ENCODE assay signal across 15 cellular contexts in the genomic region with DNA sequence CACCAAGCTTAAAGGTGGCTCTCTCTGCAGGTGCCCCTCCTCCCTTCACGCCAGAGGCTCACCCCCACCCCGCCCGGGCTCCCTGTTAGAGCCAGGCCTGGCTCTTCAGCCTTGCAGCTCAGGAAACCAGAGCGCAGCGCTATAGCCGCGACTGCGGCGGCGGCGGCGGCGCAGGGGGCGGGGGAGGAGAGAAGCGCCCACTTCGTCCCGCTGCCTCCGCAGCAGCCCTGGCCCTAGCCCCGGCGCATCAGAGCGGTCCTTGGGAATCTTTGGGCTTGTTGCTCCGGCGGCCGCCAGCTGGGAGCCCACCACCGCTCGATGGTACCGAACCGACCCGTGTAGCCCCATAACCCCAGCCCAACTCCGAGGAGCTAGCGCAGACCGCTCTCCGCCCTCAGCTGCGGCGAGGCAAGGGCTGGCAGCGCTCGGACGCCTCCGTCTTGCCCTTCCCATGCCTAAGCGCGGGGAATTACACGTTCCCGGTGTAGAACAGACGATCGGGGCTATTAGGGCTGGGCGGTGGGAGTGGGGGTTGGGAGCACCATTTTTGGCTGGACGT. TPM values are rescaled to one million over a fixed set of nuclear protein-coding genes. Genes with fewer than 3 reads are reported as not detected.
DNase-seq lines count a peak whose midpoint lies in the region; ATAC-seq and TF ChIP-seq lines count a peak whose summit lies in the region.
"Had no signal": no experiment of that assay in that cellular context is flagged by ENCODE, and none has a peak within 500 bp of the region (broad histone marks: within the 10 kb centered on the region; RNA-seq: fewer than 3 reads in every experiment).

No MANE protein-coding gene starts in this region.

- H3K4me1 Mint-ChIP-seq in CD14-positive monocyte (peaks cover 6% of the 10 kb centered on the region), endothelial cell (ENCODE audit: unreplicated experiment) (peaks cover 12% of the 10 kb centered on the region), neural progenitor cell (peaks cover 11% of the 10 kb centered on the region)

- peaks cover 92% of the 10 kb centered on the region for H3K27me3 ChIP-seq in H7 (ENCODE audit: control insufficient read depth, insufficient read depth, low read length)
- peaks cover 100% of the 10 kb centered on the region for H3K27me3 ChIP-seq in neural progenitor cell

- H3K9me3 Mint-ChIP-seq in CD14-positive monocyte, result peaks cover 0 to 7% (median 0%) of the 10 kb centered on the region in 7 donors
- H3K9me3 Mint-ChIP-seq in endothelial cell (ENCODE audit: unreplicated experiment), result no peaks in the 10 kb centered on the region
- peaks cover 7% of the 10 kb centered on the region for H3K9me3 Mint-ChIP-seq in neural progenitor cell
- H3K9me3 Mint-ChIP-seq: CD4-positive, alpha-beta T cell; memory B cell had no signal

- no peak overlapping the region for H3K9ac ChIP-seq in neural progenitor cell

- DNase-seq in CD14-positive monocyte (ENCODE audit: low spot score) (peak; percentile 13), H7 (peak; percentile 91), endothelial cell (ENCODE audit: low spot score) (peak; percentile 38), neural progenitor cell (ENCODE audit: low spot score) (peak; percentile 82), hepatic stellate cell (ENCODE audit: low spot score) (no peak), dedifferentiated amniotic fluid mesenchymal stem cell (ENCODE audit: extremely low spot score) (no peak)
- DNase-seq: activated CD4-positive, alpha-beta T cell treated with anti-CD3 and anti-CD28 coated beads, Interleukin-2, amount 50 U/mL, for 1 hour; CD4-positive, alpha-beta T cell; IMR-90; NCI-H1436; stimulated activated CD4-positive, alpha-beta T cell treated with anti-CD3 and anti-CD28 coated beads, Interleukin-4, amount 100 ng/mL, for 4 hours had no signal

- H3K27me3 Mint-ChIP-seq in CD14-positive monocyte (ENCODE audit: low read depth in 3 of 3) (peaks cover 66 to 78% (median 73%) of the 10 kb centered on the region in 3 donors), endothelial cell (ENCODE audit: unreplicated experiment) (peaks cover 39% of the 10 kb centered on the region), neural progenitor cell (ENCODE audit: insufficient read depth, low read depth) (peaks cover 72% of the 10 kb centered on the region)

- no peaks in the 10 kb centered on the region for H3K79me2 ChIP-seq in neural progenitor cell (ENCODE audit: low read depth)

- peaks cover 14% of the 10 kb centered on the region for H3K4me1 ChIP-seq in neural progenitor cell

- H4K20me1 ChIP-seq in neural progenitor cell (ENCODE audit: low read depth), result peaks cover 39% of the 10 kb centered on the region

- peak overlapping the region; percentile 89 for H3K4me2 ChIP-seq in neural progenitor cell

- TF ChIP-seq CTCF in CD14-positive monocyte (IDR thresholded peaks at IDR 0.05) (no peak), endothelial cell (IDR thresholded peaks at IDR 0.05; ENCODE audit: unreplicated experiment) (no peak), neural progenitor cell (IDR thresholded peaks at IDR 0.05) (no peak)

- H3K4me3 ChIP-seq in H7 (ENCODE audit: insufficient read depth, low read depth, low read length) (peak overlapping the region; percentile 55), neural progenitor cell (peak overlapping the region; percentile 52)

- H2AFZ ChIP-seq in neural progenitor cell (replicated peaks), result peak overlapping the region; percentile 78

- no peaks in the 10 kb centered on the region for H3K36me3 ChIP-seq in H7 (replicated peaks; ENCODE audit: control insufficient read depth, insufficient read depth, low read length)
- no peaks in the 10 kb centered on the region for H3K36me3 ChIP-seq in neural progenitor cell

- no peaks in the 10 kb centered on the region for H3K9me3 ChIP-seq in neural progenitor cell (ENCODE audit: low read depth)

- H3K36me3 Mint-ChIP-seq in CD14-positive monocyte (peaks cover 0 to 3% of the 10 kb centered on the region in 2 donors), endothelial cell (ENCODE audit: low read depth, unreplicated experiment) (no peaks in the 10 kb centered on the region), neural progenitor cell (peaks cover 2% of the 10 kb centered on the region)
- H3K36me3 Mint-ChIP-seq: memory B cell had no signal

- H3K4me3 Mint-ChIP-seq in CD14-positive monocyte (peak overlapping the region in 1 of 2 donors; percentile 82), endothelial cell (ENCODE audit: unreplicated experiment) (no peak overlapping the region), neural progenitor cell (peak overlapping the region; percentile 81)
- H3K4me3 Mint-ChIP-seq: CD4-positive, alpha-beta T cell had no signal

- peaks cover 15% of the 10 kb centered on the region for H3F3A ChIP-seq in neural progenitor cell (ENCODE audit: low read depth)

- H3K27ac Mint-ChIP-seq in CD14-positive monocyte (no peak overlapping the region), endothelial cell (ENCODE audit: unreplicated experiment) (no peak overlapping the region), neural progenitor cell (no peak overlapping the region)
- H3K27ac Mint-ChIP-seq: CD4-positive, alpha-beta T cell; memory B cell had no signal

- H3K27ac ChIP-seq in neural progenitor cell, result no peak overlapping the region

- ATAC-seq in GM18873 (IDR thresholded peaks at IDR 0.05; ENCODE audit: low FRiP score, unreplicated experiment) (no peak), GM21447 (IDR thresholded peaks at IDR 0.05; ENCODE audit: unreplicated experiment) (no peak)
- ATAC-seq: HCT116 had no signal

- intact Hi-C loops in CD14-positive monocyte (cut with micrococcal nuclease), result no loop called here

RNA-seq across cellular contexts. Expression of a gene that starts 1.2 kb away (rescaled TPM):
- not detected for polyA plus RNA-seq in CD14-positive monocyte
- 0.11 and 0.14 TPM in 2 replicates for total RNA-seq in H7 (2014; rRNA removed; shearing (Covaris generic))
- total RNA-seq in endothelial cell (ENCODE audit: unreplicated experiment) (not detected), neural progenitor cell (ENCODE audit: low replicate concordance) (0.22 and 0.59 TPM in 2 replicates)
- total RNA-seq: CD4-positive, alpha-beta T cell had no signal

Comparison
In these comparisons a context has a peak if more than half of its experiments do, and no peak if none do; other contexts are left out.
1. DNase-seq: peak in CD14-positive monocyte (single experiment), H7 (single experiment), endothelial cell (single experiment) and neural progenitor cell (single experiment); none in hepatic stellate cell (single experiment) and dedifferentiated amniotic fluid mesenchymal stem cell (single experiment).